In the genomic region with DNA sequence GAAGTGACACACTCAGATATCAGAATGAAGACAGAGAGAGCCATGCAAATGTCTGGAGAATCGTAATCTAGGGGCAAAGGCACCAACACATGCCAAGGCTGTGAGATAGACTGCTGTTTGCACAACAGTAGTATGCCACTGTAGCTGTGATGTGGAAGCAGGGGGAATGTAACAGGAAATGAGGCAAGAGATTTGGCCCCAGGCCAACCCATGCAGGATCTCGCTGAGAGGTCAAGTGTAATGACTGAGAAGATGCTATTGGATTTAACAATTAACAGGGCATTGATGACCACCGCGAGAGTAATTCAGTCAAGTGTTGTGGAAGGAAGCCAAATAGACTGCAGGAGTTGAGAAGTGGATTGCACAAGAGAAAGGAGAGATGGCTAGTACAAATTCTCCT, we compare ENCODE assay signal across 11 cellular contexts.
A peak's percentile ranks its signal among the peaks of the same experiment; 100 is the strongest.
DNase-seq lines count a peak whose midpoint lies in the region; ATAC-seq and TF ChIP-seq lines count a peak whose summit lies in the region.
"Had no signal": no experiment of that assay in that cellular context is flagged by ENCODE, and none has a peak within 500 bp of the region (broad histone marks: within the 10 kb centered on the region; RNA-seq: fewer than 3 reads in every experiment).

No MANE protein-coding gene starts in this region.

- in situ Hi-C loops in SK-MEL-5 (cut with HindIII; ENCODE audit: low pct_unique_long_range_greater_than_20kb, low sequenced_read_pairs): no loop called here

- no peak for ATAC-seq in naive thymus-derived CD8-positive, alpha-beta T cell
- ATAC-seq in HG03095 (IDR thresholded peaks at IDR 0.05; ENCODE audit: unreplicated experiment) (no peak), HG03039 (IDR thresholded peaks at IDR 0.05; ENCODE audit: unreplicated experiment) (no peak)
- ATAC-seq: psoas muscle had no signal

- no peaks in the 10 kb centered on the region for H3K36me3 ChIP-seq in kidney epithelial cell (ENCODE audit: control insufficient read depth, insufficient read depth, low read length)

- POLR2A ChIA-PET in naive thymus-derived CD8-positive, alpha-beta T cell (lab: Charles Lee): no interaction called here

- H3K4me3 Mint-ChIP-seq in naive thymus-derived CD8-positive, alpha-beta T cell: no peak overlapping the region

- H3K4me1 Mint-ChIP-seq in naive thymus-derived CD8-positive, alpha-beta T cell: peaks cover 0 to 2% (median 0%) of the 10 kb centered on the region in 4 donors

- H3K27me3 Mint-ChIP-seq in naive thymus-derived CD8-positive, alpha-beta T cell: peaks cover 0 to 23% (median 4%) of the 10 kb centered on the region in 5 donors

- H3K9me3 Mint-ChIP-seq in naive thymus-derived CD8-positive, alpha-beta T cell: no peaks in the 10 kb centered on the region

- H3K4me3 ChIP-seq in kidney epithelial cell (ENCODE audit: low read depth, low read length): no peak overlapping the region
- H3K4me3 ChIP-seq: psoas muscle had no signal

- H3K27ac Mint-ChIP-seq in naive thymus-derived CD8-positive, alpha-beta T cell: no peak overlapping the region

- DNase-seq in Daoy (ENCODE audit: low read depth) (peak; percentile 71), NCI-H1105 (lab: John Stamatoyannopoulos, UW) (peak; percentile 92), SK-MEL-5 (ENCODE audit: low read depth, low spot score) (peak; percentile 15), kidney epithelial cell (ENCODE audit: low read depth) (peak; percentile 56), T1000 (lab: John Stamatoyannopoulos, UW) (no peak)
- no peak for DNase-seq in naive thymus-derived CD8-positive, alpha-beta T cell
- DNase-seq: cerebellar nuclear complex, RPMI8226 had no signal

- TF ChIP-seq CTCF in kidney epithelial cell (IDR thresholded peaks at IDR 0.05; ENCODE audit: insufficient read depth, low read length, poor library complexity, severe bottlenecking): no peak

- no peaks in the 10 kb centered on the region for H3K36me3 Mint-ChIP-seq in naive thymus-derived CD8-positive, alpha-beta T cell

- no peaks in the 10 kb centered on the region for H3K27me3 ChIP-seq in kidney epithelial cell (ENCODE audit: control insufficient read depth, insufficient read depth, low read length)

Comparison
In these comparisons a context has a peak if more than half of its experiments do, and no peak if none do; other contexts are left out.
1. DNase-seq: peak in Daoy (single experiment), NCI-H1105 (single experiment), SK-MEL-5 (single experiment) and kidney epithelial cell (single experiment); none in T1000 (single experiment) and naive thymus-derived CD8-positive, alpha-beta T cell (0 of 10).